15 cellular contexts compared by ENCODE assay signal in genomic region chr6:36692861-36693702, GRCh38. TPM values are rescaled to one million over a fixed set of nuclear protein-coding genes. Genes with fewer than 3 reads are reported as not detected.
DNase-seq lines count a peak whose midpoint lies in the region; ATAC-seq and TF ChIP-seq lines count a peak whose summit lies in the region.
"Had no signal": no experiment of that assay in that cellular context is flagged by ENCODE, and none has a peak within 500 bp of the region (broad histone marks: within the 10 kb centered on the region; RNA-seq: fewer than 3 reads in every experiment).

No MANE protein-coding gene starts in this region.

- H3K36me3 ChIP-seq in spleen, result no peaks in the 10 kb centered on the region

- CTCF ChIA-PET in activated B cell treated with CpG ODN at 0.5 μM for 24 hours (lab: Charles Lee), result interaction anchor here (0.6 to 1.5 kb wide), 7 partner anchors 13 to 78 kb away, joined by 3 to 5 read pairs (median 4); partner anchors contain the start of gene CDKN1A
- CTCF ChIA-PET in CD4-positive, alpha-beta T cell (lab: Charles Lee), result interaction anchor here (1.0 to 1.1 kb wide), 2 partner anchors 11 to 78 kb away, joined by 3 read pairs; no protein-coding TSS in a partner anchor

- peaks cover 51% of the 10 kb centered on the region for H3K4me1 Mint-ChIP-seq in T-helper 2 cell treated with Interferon-gamma antibody and Interleukin-4, amounts not matched to agents 5 μg/mL and 100 μg/mL, for 36 hours (ENCODE audit: low read depth)
- H3K4me1 Mint-ChIP-seq in activated B cell treated with CpG ODN at 0.5 μM for 24 hours, result peaks cover 77% of the 10 kb centered on the region
- peaks cover 9% of the 10 kb centered on the region for H3K4me1 Mint-ChIP-seq in CD4-positive, alpha-beta T cell (ENCODE audit: low read depth)

- H3K4me3 ChIP-seq in spleen, result no peak overlapping the region
- H3K4me3 ChIP-seq: dorsolateral prefrontal cortex had no signal

- no peak for ATAC-seq in activated B cell treated with CpG ODN at 0.5 μM for 24 hours (ENCODE audit: low read depth)
- peak; percentile 93 for ATAC-seq in left ventricle myocardium superior
- no peak for ATAC-seq in CD4-positive, alpha-beta T cell (ENCODE audit: poor library complexity)

- no peaks in the 10 kb centered on the region for H3K27me3 ChIP-seq in spleen (replicated peaks in 1 of 7)
- H3K27me3 ChIP-seq in CD4-positive, alpha-beta T cell (ENCODE audit: control insufficient read depth, insufficient read depth, low read length), result no peaks in the 10 kb centered on the region
- H3K27me3 ChIP-seq: dorsolateral prefrontal cortex had no signal

- DNase-seq in T-helper 2 cell treated with Interferon-gamma antibody and Interleukin-4, amounts not matched to agents 5 μg/mL and 100 μg/mL, for 36 hours (ENCODE audit: low spot score), result no peak
- DNase-seq in T-helper 2 cell (no peak), activated B cell treated with CpG ODN at 0.5 μM for 24 hours (no peak), left ventricle myocardium superior (peak; percentile 85), spleen (peak; percentile 62), HUDEP-2 (lab: John Stamatoyannopoulos, UW; ENCODE audit: unreplicated experiment in 76 of 76) (no peak)
- no peak for DNase-seq in stimulated activated CD4-positive, alpha-beta T cell treated with anti-CD3 and anti-CD28 coated beads, Interleukin-1b, Interleukin-23, amount 100 ng/mL, for 48 hours
- DNase-seq in CD4-positive, alpha-beta T cell, result no peak
- DNase-seq: NCI-H2081, nephron progenitor cell had no signal

- peaks cover 12 to 45% (median 23%) of the 10 kb centered on the region in 6 donors for H3K4me1 ChIP-seq in spleen

- POLR2A ChIA-PET in activated B cell treated with CpG ODN at 0.5 μM for 24 hours (lab: Charles Lee), result interaction anchor here (0.5 to 8.1 kb wide), 6 partner anchors 12 to 87 kb away, joined by 3 to 88 read pairs (median 6); partner anchors contain the start of gene CDKN1A
- POLR2A ChIA-PET in CD4-positive, alpha-beta T cell (lab: Charles Lee), result no interaction called here

- intact Hi-C loops in activated B cell treated with CpG ODN at 0.5 μM for 24 hours (cut with micrococcal nuclease) (loop anchor here (1.0 to 2.0 kb wide), 3 partner anchors 10 to 66 kb away; no protein-coding TSS in a partner anchor), left ventricle myocardium superior (cut with micrococcal nuclease) (no loop called here), spleen (cut with DNase I; ENCODE audit: low total_unique reads) (loop anchor here (5.0 kb wide), 1 partner anchor 64 kb away; no protein-coding TSS in a partner anchor)
- intact Hi-C loops in CD4-positive, alpha-beta T cell (cut with DNase I, micrococcal nuclease), result no loop called here

- peak overlapping the region; percentile 35 for H3K27ac Mint-ChIP-seq in T-helper 2 cell treated with Interferon-gamma antibody and Interleukin-4, amounts not matched to agents 5 μg/mL and 100 μg/mL, for 36 hours
- peak overlapping the region; percentile 93 for H3K27ac Mint-ChIP-seq in activated B cell treated with CpG ODN at 0.5 μM for 24 hours
- no peak overlapping the region for H3K27ac Mint-ChIP-seq in CD4-positive, alpha-beta T cell
- H3K27ac Mint-ChIP-seq: nephron progenitor cell had no signal

- no peak for TF ChIP-seq POLR2A in spleen (IDR thresholded peaks at IDR 0.05)

- TF ChIP-seq CTCF in activated B cell treated with CpG ODN at 0.5 μM for 24 hours (IDR thresholded peaks at IDR 0.05), result no peak
- no peak for TF ChIP-seq CTCF in spleen (IDR thresholded peaks at IDR 0.05 in 8 of 11, conservative IDR thresholded peaks at IDR 0.05 in 3 of 11)
- no peak for TF ChIP-seq CTCF in CD4-positive, alpha-beta T cell (IDR thresholded peaks at IDR 0.05)

- 76 to 89% (median 82%) methylated on average over 27 of the region's 27 CpGs for WGBS in spleen, 5 donors

- H3K9me3 ChIP-seq in spleen, result no peaks in the 10 kb centered on the region
- no peaks in the 10 kb centered on the region for H3K9me3 ChIP-seq in CD4-positive, alpha-beta T cell (ENCODE audit: control insufficient read depth, low read length)

- no peaks in the 10 kb centered on the region for H3K36me3 Mint-ChIP-seq in T-helper 2 cell treated with Interferon-gamma antibody and Interleukin-4, amounts not matched to agents 5 μg/mL and 100 μg/mL, for 36 hours (ENCODE audit: low read depth)
- H3K36me3 Mint-ChIP-seq in activated B cell treated with CpG ODN at 0.5 μM for 24 hours (ENCODE audit: low read depth), result peaks cover 8% of the 10 kb centered on the region
- no peaks in the 10 kb centered on the region for H3K36me3 Mint-ChIP-seq in CD4-positive, alpha-beta T cell (ENCODE audit: low read depth)
- H3K36me3 Mint-ChIP-seq: T-cell had no signal

- peak overlapping the region; percentile 59 for H3K4me3 Mint-ChIP-seq in T-helper 2 cell treated with Interferon-gamma antibody and Interleukin-4, amounts not matched to agents 5 μg/mL and 100 μg/mL, for 36 hours
- H3K4me3 Mint-ChIP-seq in activated B cell treated with CpG ODN at 0.5 μM for 24 hours, result no peak overlapping the region
- H3K4me3 Mint-ChIP-seq in CD4-positive, alpha-beta T cell, result no peak overlapping the region
- H3K4me3 Mint-ChIP-seq: nephron progenitor cell, T-cell had no signal

- no peaks in the 10 kb centered on the region for H3K9me3 Mint-ChIP-seq in T-helper 2 cell treated with Interferon-gamma antibody and Interleukin-4, amounts not matched to agents 5 μg/mL and 100 μg/mL, for 36 hours
- peaks cover 3% of the 10 kb centered on the region for H3K9me3 Mint-ChIP-seq in activated B cell treated with CpG ODN at 0.5 μM for 24 hours
- H3K9me3 Mint-ChIP-seq in CD4-positive, alpha-beta T cell, result no peaks in the 10 kb centered on the region
- H3K9me3 Mint-ChIP-seq: T-cell had no signal

- peak overlapping the region in 5 of 8 donors; percentile 67 to 89 (median 75) for H3K27ac ChIP-seq in spleen
- H3K27ac ChIP-seq in CD4-positive, alpha-beta T cell (ENCODE audit: low read depth, low read length), result no peak overlapping the region
- H3K27ac ChIP-seq: dorsolateral prefrontal cortex, KMS-11 had no signal

- peaks cover 5% of the 10 kb centered on the region for H3K27me3 Mint-ChIP-seq in T-helper 2 cell treated with Interferon-gamma antibody and Interleukin-4, amounts not matched to agents 5 μg/mL and 100 μg/mL, for 36 hours (ENCODE audit: low read depth)
- H3K27me3 Mint-ChIP-seq in activated B cell treated with CpG ODN at 0.5 μM for 24 hours, result no peaks in the 10 kb centered on the region
- H3K27me3 Mint-ChIP-seq in CD4-positive, alpha-beta T cell, result no peaks in the 10 kb centered on the region
- H3K27me3 Mint-ChIP-seq: T-cell had no signal

RNA-seq across cellular contexts. Expression of gene RAB44, which starts 4.5 kb away (rescaled TPM):
- 0.20 TPM in 1 of 2 replicates, not detected in the other for total RNA-seq in activated B cell treated with CpG ODN at 0.5 μM for 24 hours
- total RNA-seq in left ventricle myocardium superior, result 0.07 TPM
- total RNA-seq in spleen, result 1 to 10 TPM in 5 of 7 donors, under 1 TPM in 2; 0.54 to 3.5 (median 1.3) TPM
- polyA plus RNA-seq in spleen, result under 1 TPM; 0.06 to 0.26 (median 0.24) TPM
- total RNA-seq in CD4-positive, alpha-beta T cell, result under 1 TPM; 0.22 TPM
- total RNA-seq: A172, fibroblast of villous mesenchyme had no signal

RNA-seq across cellular contexts. Expression of gene CDKN1A, which starts 14.6 kb away (rescaled TPM):
- 46.9 and 50.4 TPM in 2 replicates for total RNA-seq in activated B cell treated with CpG ODN at 0.5 μM for 24 hours
- total RNA-seq in left ventricle myocardium superior, result 40.0 TPM
- total RNA-seq in spleen, result 10 to 100 TPM; 26.5 to 58.5 (median 32.8) TPM
- polyA plus RNA-seq in spleen, result 10 to 100 TPM; 10.7 to 18.4 (median 11.9) TPM
- total RNA-seq in CD4-positive, alpha-beta T cell, result 10 to 100 TPM; 98.3 to 98.6 TPM

Comparison
In these comparisons a context has a peak if more than half of its experiments do, and no peak if none do; other contexts are left out.
1. DNase-seq: peak in left ventricle myocardium superior (single experiment) and spleen (single experiment); none in T-helper 2 cell treated with Interferon-gamma antibody and Interleukin-4, amounts not matched to agents 5 μg/mL and 100 μg/mL, for 36 hours (single experiment), T-helper 2 cell (0 of 5), activated B cell treated with CpG ODN at 0.5 μM for 24 hours (single experiment), HUDEP-2 (0 of 76), stimulated activated CD4-positive, alpha-beta T cell treated with anti-CD3 and anti-CD28 coated beads, Interleukin-1b, Interleukin-23, amount 100 ng/mL, for 48 hours (single experiment) and CD4-positive, alpha-beta T cell (0 of 10).
2. intact Hi-C loops: an anchor here in activated B cell treated with CpG ODN at 0.5 μM for 24 hours (1.0 to 2.0 kb wide) and spleen (5.0 kb wide); none called in left ventricle myocardium superior and CD4-positive, alpha-beta T cell.